In genomic region chr6:3226422-3227362, GRCh38 we compare ENCODE assay signal across 8 cellular contexts. TPM values are rescaled to one million over a fixed set of nuclear protein-coding genes. Genes with fewer than 3 reads are reported as not detected.
DNase-seq lines count a peak whose midpoint lies in the region; ATAC-seq, FAIRE-seq and TF ChIP-seq lines count a peak whose summit lies in the region.

No MANE protein-coding gene starts in this region.

- no peak for DNase-seq in AG09309 (ENCODE audit: low read depth)
- peak; percentile 96 for DNase-seq in RPMI8226
- peak in 6 of 10 donors; percentile 45 to 72 (median 60) for DNase-seq in dorsolateral prefrontal cortex
- peak; percentile 66 for DNase-seq in midbrain (lab: John Stamatoyannopoulos, UW)
- peak in 1 of 2 donors; percentile 28 for DNase-seq in uterus
- no peak for DNase-seq in small intestine

- WGBS in small intestine, 3 donors = 4 to 6% (median 5%) methylated on average over 46 to 55 of the region's 55 CpGs

- ATAC-seq in GM18502 (IDR thresholded peaks at IDR 0.05; ENCODE audit: poor library complexity, unreplicated experiment) (peak; percentile 34), HG03025 (IDR thresholded peaks at IDR 0.05; ENCODE audit: low FRiP score, unreplicated experiment) (no peak)

- TF ChIP-seq POLR2A in uterus (IDR thresholded peaks at IDR 0.05) = no peak

- H3K4me1 ChIP-seq in uterus = peaks cover 0 to 19% of the 10 kb centered on the region in 2 donors
- peaks cover 4 to 16% of the 10 kb centered on the region in 2 donors for H3K4me1 ChIP-seq in small intestine (ENCODE audit: control insufficient read depth in 2 of 2, insufficient read depth in 1 of 2, low read depth in 1 of 2, low read length in 1 of 2)

- H3K36me3 ChIP-seq in uterus (no peaks in the 10 kb centered on the region), small intestine (ENCODE audit: control insufficient read depth in 2 of 2, insufficient read depth in 2 of 2, low read length in 2 of 2) (no peaks in the 10 kb centered on the region)

- intact Hi-C loops in dorsolateral prefrontal cortex (cut with DNase I) (no loop called here), uterus (cut with DNase I; ENCODE audit: low total_unique reads) (no loop called here)

- H3K9me3 ChIP-seq in uterus = no peaks in the 10 kb centered on the region
- no peaks in the 10 kb centered on the region for H3K9me3 ChIP-seq in small intestine (ENCODE audit: control insufficient read depth, low read depth)

- peak overlapping the region; percentile 18 for H3K4me3 ChIP-seq in AG09309 (ENCODE audit: control insufficient read depth, low read depth, low read length)
- H3K4me3 ChIP-seq in dorsolateral prefrontal cortex = peak overlapping the region; percentile 43 to 91 (median 72)
- H3K4me3 ChIP-seq in uterus = peak overlapping the region; percentile 6 to 25
- H3K4me3 ChIP-seq in small intestine (ENCODE audit: low read depth in 1 of 2, low read length in 2 of 2) = peak overlapping the region in 1 of 2 donors; percentile 26

- H3K27ac ChIP-seq in dorsolateral prefrontal cortex (peak overlapping the region in 55 of 59 donors; percentile 26 to 99 (median 82)), uterus (no peak overlapping the region), small intestine (ENCODE audit: low read depth in 1 of 2, low read length in 1 of 2) (no peak overlapping the region)

- no peak for FAIRE-seq in small intestine (lab: Jason Lieb, UNC)

- peaks cover 0 to 43% (median 18%) of the 10 kb centered on the region in 45 donors for H3K27me3 ChIP-seq in dorsolateral prefrontal cortex
- H3K27me3 ChIP-seq in uterus = peaks cover 3 to 22% of the 10 kb centered on the region in 2 donors
- peaks cover 6 to 40% of the 10 kb centered on the region in 2 donors for H3K27me3 ChIP-seq in small intestine (ENCODE audit: control insufficient read depth in 2 of 2, insufficient read depth in 2 of 2, low read length in 2 of 2)

- no peak for TF ChIP-seq CTCF in AG09309 (IDR thresholded peaks at IDR 0.05; ENCODE audit: control insufficient read depth, insufficient read depth, low read depth, low read length, missing control alignments)
- TF ChIP-seq CTCF in dorsolateral prefrontal cortex (IDR thresholded peaks at IDR 0.05 in 54 of 56, conservative IDR thresholded peaks at IDR 0.05 in 2 of 56; ENCODE audit: low read depth in 1 of 56, partially characterized antibody in 56 of 56) = peak in 2 of 56 donors; percentile 5 to 6
- no peak for TF ChIP-seq CTCF in uterus (IDR thresholded peaks at IDR 0.05)

RNA-seq across cellular contexts. Expression of gene TUBB2B, which starts 0.8 kb away (rescaled TPM):
- 100 to 1,000 TPM in 108 of 120 experiments, 10 to 100 TPM in 12; 53.6 to 634 (median 180) TPM for total RNA-seq in dorsolateral prefrontal cortex
- 10 to 100 TPM in 1 of 4 donors, 1 to 10 TPM in 1, under 1 TPM in 1, not detected in 1; 0.26 to 80.7 (median 4.3) TPM for total RNA-seq in uterus
- polyA plus RNA-seq in small intestine = 10 to 100 TPM in 1 of 3 donors, 1 to 10 TPM in 2; 3.4 to 23.1 (median 7.6) TPM

RNA-seq across cellular contexts. Expression of gene PSMG4, which starts 32.1 kb away (rescaled TPM):
- total RNA-seq in dorsolateral prefrontal cortex = 10 to 100 TPM; 17.1 to 34.4 (median 25.3) TPM
- 10 to 100 TPM; 13.1 to 49.4 (median 28.0) TPM for total RNA-seq in uterus
- 10 to 100 TPM; 24.8 to 43.8 (median 42.0) TPM for polyA plus RNA-seq in small intestine

Comparison
In these comparisons a context has a peak if more than half of its experiments do, and no peak if none do; other contexts are left out.
1. DNase-seq: peak in RPMI8226 (single experiment), dorsolateral prefrontal cortex (6 of 10) and midbrain (single experiment); none in AG09309 (single experiment) and small intestine (single experiment).
2. H3K27ac ChIP-seq: peak in dorsolateral prefrontal cortex (55 of 59); none in uterus (0 of 2) and small intestine (0 of 2).